8 cellular contexts compared by ENCODE assay signal in the genomic region with DNA sequence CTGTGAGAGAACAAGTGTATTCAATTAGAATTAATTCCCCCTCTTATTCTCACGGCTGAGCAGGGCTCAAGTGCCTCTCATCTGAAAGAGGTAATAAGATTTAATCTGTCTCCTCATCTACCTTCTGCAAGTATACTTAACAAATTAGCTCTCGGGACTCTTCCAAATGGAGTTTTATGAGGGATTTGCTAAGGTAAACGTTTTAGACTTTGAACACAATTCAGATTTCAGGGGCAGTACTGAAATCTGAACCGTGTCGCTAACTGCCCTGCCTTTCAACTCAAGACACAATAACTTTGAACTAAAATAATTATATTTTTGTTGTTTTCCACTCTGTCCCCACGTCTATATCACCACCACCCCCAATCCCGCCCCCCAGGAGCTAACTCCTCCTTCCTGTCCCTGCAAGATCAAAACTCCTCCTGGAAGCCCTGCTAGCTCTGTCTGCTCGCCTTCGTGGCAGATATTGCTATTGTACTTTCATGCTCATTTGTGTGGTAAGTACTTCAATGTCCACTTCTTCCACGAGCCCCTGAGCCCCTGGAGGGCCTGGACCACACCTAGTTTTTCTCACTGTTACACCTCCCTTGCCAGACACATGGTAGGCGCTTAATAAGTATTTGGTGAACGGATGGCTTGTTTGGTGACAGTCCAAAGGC. TPM values are rescaled to one million over a fixed set of nuclear protein-coding genes. Genes with fewer than 3 reads are reported as not detected.
A peak's percentile ranks its signal among the peaks of the same experiment; 100 is the strongest.
DNase-seq lines count a peak whose midpoint lies in the region; ATAC-seq, FAIRE-seq and TF ChIP-seq lines count a peak whose summit lies in the region.
"Not testable (repeated sequence)": the region's sequence is repeated elsewhere in the genome, so short reads cannot be mapped to it uniquely, and the experiment has no call there.
"Had no signal": no experiment of that assay in that cellular context is flagged by ENCODE, and none has a peak within 500 bp of the region (broad histone marks: within the 10 kb centered on the region; RNA-seq: fewer than 3 reads in every experiment).

No MANE protein-coding gene starts in this region.

- not testable (repeated sequence) for TF ChIP-seq POLR2A in GM12878 (IDR thresholded peaks at IDR 0.05; ENCODE audit: low read depth, low read length)

- CTCF ChIA-PET in GM12878 (lab: Yijun Ruan, JAX) = not testable (repeated sequence)

- not testable (repeated sequence) for DNase-seq in GM12864 (ENCODE audit: low read depth); T-helper 17 cell; GM12878 (ENCODE audit: low read depth, low spot score); retinal pigment epithelial cell (ENCODE audit: low read depth)
- peak; percentile 70 for DNase-seq in NCI-H1436 (lab: John Stamatoyannopoulos, UW)
- peak; percentile 41 for DNase-seq in fibroblast of pulmonary artery (ENCODE audit: low read depth)
- DNase-seq in medulla oblongata (ENCODE audit: extremely low spot score) = peak; percentile 4

- in situ Hi-C loops in GM12878 (cut with MboI) = loop anchor here (10.0 kb wide), 2 partner anchors 320 to 560 kb away; partner anchors contain the start of genes OSBPL11 and ZXDC

- TF ChIP-seq RAD21 in GM12878 (IDR thresholded peaks at IDR 0.05; ENCODE audit: insufficient read depth, low read depth, low read length) = not testable (repeated sequence)

- peak overlapping the region; percentile 51 for H2AFZ ChIP-seq in GM12878 (ENCODE audit: control insufficient read depth, low read depth, low read length)

- H3K4me3 ChIP-seq in GM12864 (ENCODE audit: low read depth, low read length) (peak overlapping the region; percentile 59), GM12878 (peak overlapping the region; percentile 68; the same call in 1 of the 2 replicates), fibroblast of pulmonary artery (replicated peaks; ENCODE audit: low read depth, low read length) (peak overlapping the region; percentile 59), retinal pigment epithelial cell (ENCODE audit: low read length) (peak overlapping the region; percentile 58)

- not testable (repeated sequence) for H3K4me1 ChIP-seq in GM12878 (ENCODE audit: control insufficient read depth, insufficient read depth, low read length)

- not testable (repeated sequence) for H3K27ac ChIP-seq in GM12878 (ENCODE audit: control insufficient read depth, insufficient read depth)

- peak overlapping the region; percentile 71 for H3K4me2 ChIP-seq in GM12878 (ENCODE audit: control insufficient read depth, insufficient read depth)

- not testable (repeated sequence) for H3K36me3 ChIP-seq in GM12878 (ENCODE audit: control insufficient read depth in 2 of 2, insufficient read depth in 2 of 2, low read length in 1 of 2)

- peak overlapping the region; percentile 81 for H3K27ac Mint-ChIP-seq in T-helper 17 cell

- H3K27me3 Mint-ChIP-seq in T-helper 17 cell = not testable (repeated sequence)

- not testable (repeated sequence) for TF ChIP-seq EP300 in GM12878 (IDR thresholded peaks at IDR 0.05; ENCODE audit: borderline replicate concordance in 1 of 2, control insufficient read depth in 1 of 2, low read depth in 2 of 2, low read length in 2 of 2)

- TF ChIP-seq CTCF in GM12864 (IDR thresholded peaks at IDR 0.05; ENCODE audit: low read depth, low read length, missing control alignments); GM12878 (IDR thresholded peaks at IDR 0.05 in 2 of 3, conservative IDR thresholded peaks at IDR 0.05 in 1 of 3; ENCODE audit: control insufficient read depth in 2 of 3, extremely low read depth in 1 of 3, insufficient read depth in 1 of 3, low read depth in 3 of 3, low read length in 3 of 3); fibroblast of pulmonary artery (IDR thresholded peaks at IDR 0.05; ENCODE audit: low read length, missing control alignments); retinal pigment epithelial cell (conservative IDR thresholded peaks at IDR 0.05; ENCODE audit: low read depth, low read length): not testable (repeated sequence)

- BruUV-seq in GM12878 (replicated peaks; lab: Mats Ljungman, UMichigan) = not testable (repeated sequence)

- not testable (repeated sequence) for H3K9me3 ChIP-seq in T-helper 17 cell (ENCODE audit: control insufficient read depth, low read length, poor library complexity, severe bottlenecking); GM12878 (replicated peaks; ENCODE audit: control insufficient read depth, insufficient read depth, low read length)

- H3K36me3 Mint-ChIP-seq in T-helper 17 cell (ENCODE audit: low read depth) = not testable (repeated sequence)

- RAD21 ChIA-PET in GM12878 (lab: Charles Lee; ENCODE audit: unreplicated experiment) = not testable (repeated sequence)

- SMC1A ChIA-PET in GM12878 (lab: Charles Lee; ENCODE audit: uncharacterized antibody, unreplicated experiment) = not testable (repeated sequence)

- H3K4me3 Mint-ChIP-seq in T-helper 17 cell = peak overlapping the region; percentile 91

- not testable (repeated sequence) for H4K20me1 ChIP-seq in GM12878 (ENCODE audit: control insufficient read depth, insufficient read depth)

- H3K9ac ChIP-seq in GM12878 (ENCODE audit: control insufficient read depth, insufficient read depth, low read length) = not testable (repeated sequence)

- whole genome bisulfite sequencing in GM12878 (ENCODE audit: insufficient coverage, insufficient replicate concordance, low lambda C conversion rate, missing lambda C conversion rate) = 35% methylated on average over 10 of the region's 12 CpGs

- H3K4me1 Mint-ChIP-seq in T-helper 17 cell = not testable (repeated sequence)

- not testable (repeated sequence) for H3K27me3 ChIP-seq in GM12878 (replicated peaks in 1 of 2; ENCODE audit: control insufficient read depth in 2 of 2, insufficient read depth in 2 of 2, low read length in 1 of 2)

- H3K79me2 ChIP-seq in GM12878 (ENCODE audit: control insufficient read depth, insufficient read depth, low read length) = not testable (repeated sequence)

- intact Hi-C loops in GM12878 (cut with micrococcal nuclease; ENCODE audit: unreplicated experiment) = loop anchor here (10.0 kb wide), 2 partner anchors 170 kb away; partner anchors contain the start of gene SLC41A3

- POLR2A ChIA-PET in GM12878 (lab: Charles Lee) = not testable (repeated sequence)

- not testable (repeated sequence) for FAIRE-seq in GM12878 (lab: Jason Lieb, UNC)

- ATAC-seq in T-helper 17 cell, GM12878: not testable (repeated sequence)

RNA-seq across cellular contexts. Expression of gene ROPN1B, which starts 54.1 kb away (rescaled TPM):
- total RNA-seq in T-helper 17 cell (not detected), GM12878 (2014; rRNA removed) (not detected in 2 replicates), GM12878 (2014; rRNA removed; fragmentation: Illumina TruSeq; extraction: Trizol) (not detected in 2 replicates), GM12878 (2021) (not detected in 2 replicates)
- not detected in 2 replicates for total RNA-seq in GM12878 (2013; cell fraction: nucleolus; rRNA removed)
- not detected for polyA plus RNA-seq in GM12878 (2011; ENCODE audit: low read depth)
- polyA plus RNA-seq in GM12878 (2011; rRNA removed) (not detected in 2 replicates), GM12878 (2014; fragmentation: Illumina TruSeq; extraction: Trizol) (not detected in 2 replicates), GM12878 (2014; fragmentation: Nextera tagmentation; extraction: Ambion mirVana) (not detected), GM12878 (2014; rRNA removed) (not detected in 2 replicates), GM12878 (2016; fragmentation: Nextera tagmentation; extraction: Ambion mirVana) (not detected)
- not detected in 2 replicates for polyA plus RNA-seq in GM12878 (2011; cell fraction: cytosol; rRNA removed)
- not detected in 2 replicates for polyA plus RNA-seq in GM12878 (2011; cell fraction: nucleus; rRNA removed)
- not detected in 2 replicates for polyA plus RNA-seq in GM12878 (2012)
- not detected in 2 replicates for polyA minus RNA-seq in GM12878 (2011; rRNA and poly(A)+ RNA removed)
- not detected in 2 replicates for polyA minus RNA-seq in GM12878 (2011; cell fraction: cytosol; rRNA and poly(A)+ RNA removed)
- not detected in 2 replicates for polyA minus RNA-seq in GM12878 (2011; cell fraction: nucleus; rRNA and poly(A)+ RNA removed)
- total RNA-seq: mesenteric fat pad had no signal
